In genomic region chr18:2569338-2570207, GRCh38 we compare ENCODE assay signal across 9 cellular contexts. TPM values are rescaled to one million over a fixed set of nuclear protein-coding genes. Genes with fewer than 3 reads are reported as not detected.
DNase-seq lines count a peak whose midpoint lies in the region; ATAC-seq, FAIRE-seq and TF ChIP-seq lines count a peak whose summit lies in the region.
"Had no signal": no experiment of that assay in that cellular context is flagged by ENCODE, and none has a peak within 500 bp of the region (broad histone marks: within the 10 kb centered on the region; RNA-seq: fewer than 3 reads in every experiment).

No MANE protein-coding gene starts in this region.

- peaks cover 32 to 54% of the 10 kb centered on the region in 2 experiments; a peak in 3 of 4 replicates for H3K79me1 ChIP-seq in IMR-90 (ENCODE audit: low read depth in 1 of 2, low read length in 2 of 2)

- peaks cover 0 to 2% (median 0%) of the 10 kb centered on the region in 7 donors for H3K9me3 Mint-ChIP-seq in naive B cell

- peaks cover 47% of the 10 kb centered on the region for H3K4me1 ChIP-seq in BLaER1
- H3K4me1 ChIP-seq in IMR-90 (ENCODE audit: control insufficient read depth, insufficient read depth, low read length) = peaks cover 5% of the 10 kb centered on the region
- H3K4me1 ChIP-seq in breast epithelium = peaks cover 0 to 15% of the 10 kb centered on the region in 2 donors
- peaks cover 15% of the 10 kb centered on the region for H3K4me1 ChIP-seq in upper lobe of right lung

- no peaks in the 10 kb centered on the region for H3K27me3 ChIP-seq in BLaER1
- no peaks in the 10 kb centered on the region for H3K27me3 ChIP-seq in IMR-90 (ENCODE audit: control insufficient read depth, insufficient read depth, low read length)
- H3K27me3 ChIP-seq in breast epithelium = no peaks in the 10 kb centered on the region
- no peaks in the 10 kb centered on the region for H3K27me3 ChIP-seq in upper lobe of right lung

- no peaks in the 10 kb centered on the region for H3K27me3 Mint-ChIP-seq in naive B cell

- H4K91ac ChIP-seq in IMR-90 (ENCODE audit: insufficient read depth, low read depth, low read length) = no peak overlapping the region

- no peak for ATAC-seq in IMR-90 (ENCODE audit: low read depth)
- no peak for ATAC-seq in naive B cell (ENCODE audit: low read depth in 2 of 2)
- no peak for ATAC-seq in upper lobe of right lung
- no peak for ATAC-seq in GM18870 (IDR thresholded peaks at IDR 0.05; ENCODE audit: unreplicated experiment)

- H3K4me3 Mint-ChIP-seq in naive B cell = peak overlapping the region; percentile 2 to 95 (median 62)

- peak overlapping the region in 1 of 2 experiments; percentile 98; a peak in 1 of 4 replicates for H4K8ac ChIP-seq in IMR-90 (ENCODE audit: low read depth in 2 of 2, low read length in 2 of 2)

- no peak overlapping the region for H4K5ac ChIP-seq in IMR-90 (ENCODE audit: low read depth, low read length)

- H2BK5ac ChIP-seq in IMR-90 (ENCODE audit: low read depth, low read length, poor library complexity, severe bottlenecking) = no peak overlapping the region

- dilution Hi-C loops in IMR-90 (cut with HindIII; ENCODE audit: low sequenced_read_pairs, unreplicated experiment) = no loop called here

- H3K4me2 ChIP-seq in BLaER1 = peak overlapping the region; percentile 82
- peak overlapping the region; percentile 76 for H3K4me2 ChIP-seq in IMR-90 (ENCODE audit: low read depth, low read length)

- peaks cover 25 to 53% (median 41%) of the 10 kb centered on the region in 3 donors for H3K4me1 Mint-ChIP-seq in naive B cell

- WGBS in IMR-90 (ENCODE audit: extremely low coverage in 2 of 2, insufficient read length in 1 of 2), 2 experiments = no CpG with 5 or more reads among the region's 10 CpGs

- H3K18ac ChIP-seq in IMR-90 (ENCODE audit: low read depth, low read length) = no peak overlapping the region

- DNase-seq in IMR-90 = no peak
- DNase-seq in breast epithelium (ENCODE audit: low spot score in 2 of 2) = no peak
- no peak for DNase-seq in naive B cell
- DNase-seq in upper lobe of right lung = no peak
- DNase-seq in A172 (ENCODE audit: low spot score) = no peak
- no peak for DNase-seq in HTR-8/SVneo (ENCODE audit: insufficient read length, low spot score)
- DNase-seq: NCI-H446 had no signal

- in situ Hi-C loops in IMR-90 (cut with MboI; ENCODE audit: low sequenced_read_pairs) = loop anchor here (25.0 kb wide), 1 partner anchor 1707 kb away; no protein-coding TSS in a partner anchor

- TF ChIP-seq POLR2A in IMR-90 (IDR thresholded peaks at IDR 0.05; ENCODE audit: low read depth, low read length) (no peak), breast epithelium (IDR thresholded peaks at IDR 0.05) (no peak)

- H2BK15ac ChIP-seq in IMR-90 (ENCODE audit: low read depth, low read length) = no peak overlapping the region

- no peak overlapping the region for H2AK9ac ChIP-seq in IMR-90 (replicated peaks; ENCODE audit: low read depth, low read length, poor library complexity)

- H3K56ac ChIP-seq in IMR-90 (ENCODE audit: extremely low read depth, insufficient read depth, low read length) = no peak overlapping the region

- 0 out of 2 replicates have a peak, but pooled peaks cover 9% of the 10 kb centered on the region for H3K9me1 ChIP-seq in IMR-90 (ENCODE audit: insufficient read depth, low read length)

- no peak overlapping the region for H3K14ac ChIP-seq in IMR-90 (replicated peaks; ENCODE audit: low read depth, low read length)

- H2AFZ ChIP-seq in IMR-90 (replicated peaks; ENCODE audit: low read length, poor library complexity) = no peak overlapping the region

- H4K20me1 ChIP-seq in BLaER1 = no peaks in the 10 kb centered on the region
- no peaks in the 10 kb centered on the region for H4K20me1 ChIP-seq in IMR-90 (ENCODE audit: insufficient read depth, low read length)

- no peak for TF ChIP-seq RAD21 in IMR-90 (IDR thresholded peaks at IDR 0.05; ENCODE audit: low read length)

- intact Hi-C loops in IMR-90 (cut with micrococcal nuclease) (no loop called here), breast epithelium (cut with DNase I; ENCODE audit: low total_unique reads) (no loop called here), upper lobe of right lung (cut with DNase I) (no loop called here)

- POLR2A ChIA-PET in IMR-90 (lab: Charles Lee; ENCODE audit: unreplicated experiment) = no interaction called here

- peak overlapping the region; percentile 96 for H3K9ac ChIP-seq in BLaER1
- H3K9ac ChIP-seq in IMR-90 (ENCODE audit: low read depth, low read length) = peak overlapping the region; percentile 49

- peak overlapping the region; percentile 56; the same call in 1 of the 2 replicates for H2AK5ac ChIP-seq in IMR-90 (ENCODE audit: low read depth, low read length)

- no peak for FAIRE-seq in HTR-8/SVneo (lab: Jason Lieb, UNC)

- H3K27ac ChIP-seq in BLaER1 (peak overlapping the region; percentile 98; the same call in 1 of the 2 replicates), IMR-90 (ENCODE audit: insufficient read depth, low read length) (no peak overlapping the region; the same call in 1 of the 2 replicates), breast epithelium (no peak overlapping the region), upper lobe of right lung (no peak overlapping the region)

- H3K4me3 ChIP-seq in BLaER1 (peak overlapping the region; percentile 87), IMR-90 (ENCODE audit: insufficient read depth, low read depth, low read length) (0 out of 2 replicates have a peak overlapping the region, but pooled peaks have one; percentile 3), breast epithelium (peak overlapping the region in 2 of 3 donors; percentile 58 to 77), upper lobe of right lung (no peak overlapping the region)

- TF ChIP-seq CTCF in IMR-90 (conservative IDR thresholded peaks at IDR 0.05; ENCODE audit: low read depth, low read length) (no peak), breast epithelium (IDR thresholded peaks at IDR 0.05) (no peak), upper lobe of right lung (IDR thresholded peaks at IDR 0.05) (no peak)

- H3K4ac ChIP-seq in IMR-90 (ENCODE audit: low read depth, low read length) = no peak overlapping the region

- no TSS peak for BruUV-seq in IMR-90 (replicated peaks; lab: Mats Ljungman, UMichigan)

- peak overlapping the region; percentile 57 for H3K23ac ChIP-seq in IMR-90 (ENCODE audit: low read depth, low read length)

- H3K36me3 ChIP-seq in BLaER1 (peaks cover 12% of the 10 kb centered on the region), IMR-90 (ENCODE audit: control insufficient read depth, insufficient read depth, low read length) (0 out of 2 replicates have a peak, but pooled peaks cover 1% of the 10 kb centered on the region), breast epithelium (peaks cover 4% of the 10 kb centered on the region), upper lobe of right lung (no peaks in the 10 kb centered on the region)

- CTCF ChIA-PET in IMR-90 (lab: Yijun Ruan, JAX) = no interaction called here

- H2BK120ac ChIP-seq in IMR-90 (ENCODE audit: low read depth, low read length) = no peak overlapping the region

- H3K27ac Mint-ChIP-seq in naive B cell = peak overlapping the region in 4 of 6 donors; percentile 27 to 82 (median 61)

- H2BK20ac ChIP-seq in IMR-90 (ENCODE audit: low read depth, low read length) = no peak overlapping the region

- peaks cover 3 to 8% of the 10 kb centered on the region in 2 donors for H3K36me3 Mint-ChIP-seq in naive B cell

- H3K9me3 ChIP-seq in BLaER1 (no peaks in the 10 kb centered on the region), IMR-90 (ENCODE audit: control insufficient read depth, insufficient read depth, low read length) (no peaks in the 10 kb centered on the region), breast epithelium (no peaks in the 10 kb centered on the region), upper lobe of right lung (no peaks in the 10 kb centered on the region)

TF ChIP-seq in IMR-90, 13 proteins besides CTCF, POLR2A, EP300 and RAD21:
- no peak for TF ChIP-seq RFX5 (IDR thresholded peaks at IDR 0.05; ENCODE audit: low read depth, low read length)
- no peak for TF ChIP-seq SMC3 (IDR thresholded peaks at IDR 0.05; ENCODE audit: low read depth, low read length)
- no peak for TF ChIP-seq ELK1 (IDR thresholded peaks at IDR 0.05; ENCODE audit: borderline replicate concordance, low read depth, low read length)
- TF ChIP-seq RCOR1 (IDR thresholded peaks at IDR 0.05; ENCODE audit: insufficient replicate concordance, low read length) = no peak
- no peak for TF ChIP-seq CHD1 (IDR thresholded peaks at IDR 0.05; ENCODE audit: low read depth, low read length)
TF ChIP-seq in IMR-90: peak in this region for 0.

RNA-seq across cellular contexts. Expression of gene METTL4, which starts 1.7 kb away (rescaled TPM):
- total RNA-seq in IMR-90 (2012; rRNA removed) (5.4 and 6.7 TPM in 2 replicates), breast epithelium (10 to 100 TPM in 1 of 3 donors, 1 to 10 TPM in 2; 4.0 to 11.3 (median 7.2) TPM), upper lobe of right lung (11.1 TPM)
- polyA plus RNA-seq in IMR-90 (2012; rRNA removed) (3.9 and 4.9 TPM in 2 replicates), naive B cell (ENCODE audit: low read depth in 6 of 6) (10 to 100 TPM in 5 of 6 donors, 1 to 10 TPM in 1; 4.0 to 18.0 (median 15.5) TPM)
- 0.81 and 1.6 TPM in 2 replicates for polyA plus RNA-seq in IMR-90 (2012; cell fraction: cytosol; rRNA removed)
- 1.0 and 9.8 TPM in 2 replicates for polyA plus RNA-seq in IMR-90 (2012; cell fraction: nucleus; rRNA removed; ENCODE audit: low replicate concordance)
- 11.0 and 13.9 TPM in 2 replicates for total RNA-seq in A172 (2014; rRNA removed; shearing (Covaris generic))

RNA-seq across cellular contexts. Expression of gene NDC80, which starts 1.8 kb away (rescaled TPM):
- total RNA-seq in IMR-90 (2012; rRNA removed) = 11.8 and 15.3 TPM in 2 replicates
- polyA plus RNA-seq in IMR-90 (2012; rRNA removed) = 11.1 and 15.5 TPM in 2 replicates
- 0.98 and 1.4 TPM in 2 replicates for polyA plus RNA-seq in IMR-90 (2012; cell fraction: cytosol; rRNA removed)
- 0.57 and 4.6 TPM in 2 replicates for polyA plus RNA-seq in IMR-90 (2012; cell fraction: nucleus; rRNA removed; ENCODE audit: low replicate concordance)
- under 1 TPM; 0.44 to 0.98 (median 0.96) TPM for total RNA-seq in breast epithelium
- polyA plus RNA-seq in naive B cell (ENCODE audit: low read depth in 6 of 6) = 1 to 10 TPM in 5 of 6 donors, not detected in 1; 1.7 to 3.5 (median 2.7) TPM
- total RNA-seq in upper lobe of right lung = 0.69 TPM
- 68.7 and 72.7 TPM in 2 replicates for total RNA-seq in A172 (2014; rRNA removed; shearing (Covaris generic))
